Comparison of ENCODE assay signal across 10 cellular contexts in the genomic region with DNA sequence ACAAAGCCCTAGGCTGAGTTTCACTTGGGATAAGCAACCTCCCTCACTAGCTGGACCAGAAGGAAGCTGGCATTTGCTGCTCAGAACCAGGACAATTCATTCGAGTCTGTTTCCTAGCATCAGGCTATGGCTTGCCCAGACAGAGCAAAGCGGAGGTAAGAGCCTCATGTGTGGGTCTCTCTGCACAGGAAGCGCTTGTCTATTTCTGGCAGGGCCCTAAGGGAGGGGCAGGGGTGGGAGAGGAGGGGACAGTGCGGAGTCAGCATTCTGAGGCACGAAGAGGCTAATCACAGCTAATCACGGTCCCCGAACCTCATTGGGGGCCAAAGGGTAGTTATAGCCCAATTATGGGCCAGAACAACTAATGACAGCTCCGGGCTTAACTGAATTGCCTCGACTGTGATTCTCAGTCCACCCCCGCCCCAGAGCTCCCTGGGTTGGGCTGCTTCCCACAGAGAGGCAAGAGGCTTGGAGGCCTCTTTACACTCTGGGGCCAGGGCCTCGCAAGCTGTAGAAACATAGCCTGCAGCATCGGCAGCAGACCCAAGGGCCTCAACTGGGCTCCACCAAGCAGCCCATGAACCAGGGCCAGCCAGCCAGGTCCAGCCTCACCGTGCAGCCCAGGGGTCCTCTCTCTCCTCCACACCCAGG.
A peak's percentile ranks its signal among the peaks of the same experiment; 100 is the strongest.
DNase-seq lines count a peak whose midpoint lies in the region; ATAC-seq and TF ChIP-seq lines count a peak whose summit lies in the region.
"Had no signal": no experiment of that assay in that cellular context is flagged by ENCODE, and none has a peak within 500 bp of the region (broad histone marks: within the 10 kb centered on the region; RNA-seq: fewer than 3 reads in every experiment).

No MANE protein-coding gene starts in this region.

- peaks cover 7% of the 10 kb centered on the region for H3K27me3 Mint-ChIP-seq in activated naive CD8-positive, alpha-beta T cell treated with anti-CD3 and anti-CD28 coated beads, Interleukin-2, amount 10 ng/mL, durations not matched to agents 7 days and 5 days
- no peaks in the 10 kb centered on the region for H3K27me3 Mint-ChIP-seq in activated naive CD8-positive, alpha-beta T cell treated with anti-CD3 and anti-CD28 coated beads for 36 hours

- peak overlapping the region; percentile 71; the same call in 1 of the 2 replicates for H2AFZ ChIP-seq in Karpas-422 (ENCODE audit: low read length)

- H3K36me3 Mint-ChIP-seq in activated naive CD8-positive, alpha-beta T cell treated with anti-CD3 and anti-CD28 coated beads, Interleukin-2, amount 10 ng/mL, durations not matched to agents 7 days and 5 days, result no peaks in the 10 kb centered on the region
- H3K36me3 Mint-ChIP-seq in activated naive CD8-positive, alpha-beta T cell treated with anti-CD3 and anti-CD28 coated beads for 36 hours, result no peaks in the 10 kb centered on the region

- TF ChIP-seq POLR2A in spleen (IDR thresholded peaks at IDR 0.05), result no peak

- TF ChIP-seq CTCF in heart right ventricle (IDR thresholded peaks at IDR 0.05) (no peak), spleen (IDR thresholded peaks at IDR 0.05 in 8 of 11, conservative IDR thresholded peaks at IDR 0.05 in 3 of 11) (no peak)

- H3K4me1 Mint-ChIP-seq in activated naive CD8-positive, alpha-beta T cell treated with anti-CD3 and anti-CD28 coated beads, Interleukin-2, amount 10 ng/mL, durations not matched to agents 7 days and 5 days, result peaks cover 9% of the 10 kb centered on the region
- H3K4me1 Mint-ChIP-seq in activated naive CD8-positive, alpha-beta T cell treated with anti-CD3 and anti-CD28 coated beads for 36 hours, result peaks cover 11% of the 10 kb centered on the region

- H3K9me2 ChIP-seq in Karpas-422 (replicated peaks; ENCODE audit: insufficient read depth, low read length), result no peaks in the 10 kb centered on the region

- H3K4me2 ChIP-seq in Karpas-422 (ENCODE audit: low read depth, low read length, poor library complexity, severe bottlenecking), result peak overlapping the region; percentile 61

- peak overlapping the region; percentile 60 for H3K9ac ChIP-seq in Karpas-422 (ENCODE audit: low read length)

- peak overlapping the region; percentile 34 for H3K27ac Mint-ChIP-seq in activated naive CD8-positive, alpha-beta T cell treated with anti-CD3 and anti-CD28 coated beads, Interleukin-2, amount 10 ng/mL, durations not matched to agents 7 days and 5 days
- no peak overlapping the region for H3K27ac Mint-ChIP-seq in activated naive CD8-positive, alpha-beta T cell treated with anti-CD3 and anti-CD28 coated beads for 36 hours

- POLR2A ChIA-PET in activated naive CD8-positive, alpha-beta T cell treated with anti-CD3 and anti-CD28 coated beads, Interleukin-2, amount 10 ng/mL, durations not matched to agents 7 days and 5 days (lab: Charles Lee), result no interaction called here

- no peaks in the 10 kb centered on the region for H3K36me3 ChIP-seq in Karpas-422 (ENCODE audit: insufficient read depth, low read length)
- no peaks in the 10 kb centered on the region for H3K36me3 ChIP-seq in heart right ventricle
- no peaks in the 10 kb centered on the region for H3K36me3 ChIP-seq in spleen
- H3K36me3 ChIP-seq: SJSA1 had no signal

- H3K4me3 ChIP-seq in Karpas-422 (ENCODE audit: low read length), result peak overlapping the region; percentile 31; the same call in 1 of the 2 replicates
- no peak overlapping the region for H3K4me3 ChIP-seq in heart right ventricle
- no peak overlapping the region for H3K4me3 ChIP-seq in spleen
- H3K4me3 ChIP-seq: SJSA1 had no signal

- ATAC-seq in activated naive CD8-positive, alpha-beta T cell treated with anti-CD3 and anti-CD28 coated beads, Interleukin-2, amount 10 ng/mL, durations not matched to agents 7 days and 5 days (ENCODE audit: low read depth), result peak; percentile 84
- ATAC-seq in heart right ventricle (peak in 7 of 8 donors; percentile 32 to 71 (median 52)), HG03571 (IDR thresholded peaks at IDR 0.05; ENCODE audit: unreplicated experiment) (no peak)

- H3K27me3 ChIP-seq in Karpas-422 (ENCODE audit: low read length), result no peaks in the 10 kb centered on the region
- H3K27me3 ChIP-seq in heart right ventricle, result no peaks in the 10 kb centered on the region
- H3K27me3 ChIP-seq in spleen (replicated peaks in 1 of 7), result no peaks in the 10 kb centered on the region

- no peaks in the 10 kb centered on the region for H3K9me3 Mint-ChIP-seq in activated naive CD8-positive, alpha-beta T cell treated with anti-CD3 and anti-CD28 coated beads, Interleukin-2, amount 10 ng/mL, durations not matched to agents 7 days and 5 days
- H3K9me3 Mint-ChIP-seq in activated naive CD8-positive, alpha-beta T cell treated with anti-CD3 and anti-CD28 coated beads for 36 hours, result no peaks in the 10 kb centered on the region

- 47 to 50% methylated on average over 13 of the region's 13 CpGs for WGBS in heart right ventricle, 2 donors
- WGBS in spleen, 5 donors, result 22 to 28% (median 24%) methylated on average over 11 to 13 of the region's 13 CpGs

- intact Hi-C loops in heart right ventricle (cut with DNase I), result no loop called here
- intact Hi-C loops in spleen (cut with DNase I; ENCODE audit: low total_unique reads), result no loop called here

- H3K9me3 ChIP-seq in Karpas-422 (ENCODE audit: low read length) (no peaks in the 10 kb centered on the region), heart right ventricle (no peaks in the 10 kb centered on the region), spleen (no peaks in the 10 kb centered on the region)
- H3K9me3 ChIP-seq: SJSA1 had no signal

- DNase-seq in activated naive CD8-positive, alpha-beta T cell treated with anti-CD3 and anti-CD28 coated beads, Interleukin-2, amount 10 ng/mL, durations not matched to agents 7 days and 5 days, result no peak
- DNase-seq in activated naive CD8-positive, alpha-beta T cell treated with anti-CD3 and anti-CD28 coated beads for 36 hours, result no peak
- peak; percentile 80 for DNase-seq in Karpas-422
- DNase-seq in heart right ventricle, result no peak
- no peak for DNase-seq in spleen
- no peak for DNase-seq in foreskin melanocyte
- DNase-seq in hepatic stellate cell (ENCODE audit: low spot score), result no peak
- DNase-seq: NCI-H69 had no signal

- H3K27ac ChIP-seq in Karpas-422 (ENCODE audit: low read length) (0 out of 2 replicates have a peak overlapping the region, but pooled peaks have one; percentile 5), heart right ventricle (peak overlapping the region in 2 of 10 donors; percentile 24 to 26), spleen (peak overlapping the region in 6 of 8 donors; percentile 14 to 59 (median 40))
- H3K27ac ChIP-seq: SJSA1 had no signal

- no peak overlapping the region for H3K4me3 Mint-ChIP-seq in activated naive CD8-positive, alpha-beta T cell treated with anti-CD3 and anti-CD28 coated beads, Interleukin-2, amount 10 ng/mL, durations not matched to agents 7 days and 5 days
- no peak overlapping the region for H3K4me3 Mint-ChIP-seq in activated naive CD8-positive, alpha-beta T cell treated with anti-CD3 and anti-CD28 coated beads for 36 hours

- H4K20me1 ChIP-seq in Karpas-422 (ENCODE audit: insufficient read depth, low read depth, low read length), result no peaks in the 10 kb centered on the region

- no peaks in the 10 kb centered on the region for H3K79me2 ChIP-seq in Karpas-422 (ENCODE audit: low read length)

- H3K4me1 ChIP-seq in Karpas-422 (ENCODE audit: low read length) (peaks cover 49% of the 10 kb centered on the region), heart right ventricle (peaks cover 0 to 31% (median 8%) of the 10 kb centered on the region in 9 donors), spleen (peaks cover 14 to 26% (median 18%) of the 10 kb centered on the region in 6 donors)
- H3K4me1 ChIP-seq: SJSA1 had no signal
